In the genomic region with DNA sequence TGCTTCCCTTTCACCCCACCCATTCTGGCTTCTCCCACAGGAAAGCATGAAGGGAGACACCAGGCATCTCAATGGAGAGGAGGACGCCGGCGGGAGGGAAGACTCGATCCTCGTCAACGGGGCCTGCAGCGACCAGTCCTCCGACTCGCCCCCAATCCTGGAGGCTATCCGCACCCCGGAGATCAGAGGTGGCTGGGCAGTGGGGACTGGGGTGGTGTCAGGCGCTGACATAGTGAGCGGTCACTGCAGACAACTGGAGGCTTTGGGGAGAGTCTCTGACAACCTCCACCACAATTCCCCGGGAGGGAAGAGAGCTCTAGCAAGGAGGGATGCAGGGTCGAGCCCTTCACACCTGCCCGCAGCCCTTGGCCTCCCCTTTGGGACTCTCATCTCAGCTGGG, we compare ENCODE assay signal across 1 cellular context.
TF ChIP-seq lines count a peak whose summit lies in the region.

No MANE protein-coding gene starts in this region.

TF ChIP-seq in HepG2, 621 proteins besides CTCF, POLR2A, EP300 and RAD21:
- TF ChIP-seq KDM5B (CRISPR knock-in tag; IDR thresholded peaks at IDR 0.05; ENCODE audit: borderline replicate concordance) (0 out of 2 replicates have a peak, but pooled peaks have one; percentile 12), YEATS4 (CRISPR knock-in tag; IDR thresholded peaks at IDR 0.05; ENCODE audit: borderline replicate concordance) (no peak)
